22 cellular contexts compared by ENCODE assay signal in the genomic region with DNA sequence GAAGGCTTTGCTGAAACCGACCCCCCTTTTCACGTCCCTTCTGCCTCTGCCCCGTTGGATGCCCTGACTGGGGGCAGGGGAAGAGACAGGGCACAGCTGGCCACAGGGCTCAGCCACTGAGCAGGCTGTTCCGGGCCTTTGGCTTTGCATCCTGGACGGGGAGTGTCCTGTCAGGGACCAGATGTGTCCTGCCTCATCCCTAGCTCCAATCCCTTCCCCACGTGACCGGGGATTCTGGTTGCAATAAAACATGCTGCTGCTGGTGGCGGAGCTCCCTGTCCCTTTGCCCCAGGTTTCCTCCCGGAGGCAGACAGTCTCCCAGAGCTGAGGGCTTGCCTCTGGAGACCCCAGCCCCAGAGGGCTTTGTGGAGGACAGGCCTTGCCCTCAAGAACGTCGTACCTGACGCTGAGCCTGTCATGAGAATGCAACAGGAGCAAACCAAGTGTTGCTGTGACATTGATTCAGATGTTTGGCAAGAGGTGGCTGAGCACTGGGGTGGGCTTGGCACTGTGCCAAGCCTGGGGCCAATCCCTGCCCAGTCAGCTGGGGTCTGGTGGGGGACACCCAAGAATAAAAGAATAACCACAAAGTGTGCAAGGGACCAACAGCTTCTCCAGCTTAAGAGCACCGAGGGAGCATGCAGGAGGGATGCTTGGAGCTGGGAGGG. TPM values are rescaled to one million over a fixed set of nuclear protein-coding genes. Genes with fewer than 3 reads are reported as not detected.
A peak's percentile ranks its signal among the peaks of the same experiment; 100 is the strongest.
DNase-seq lines count a peak whose midpoint lies in the region; ATAC-seq and TF ChIP-seq lines count a peak whose summit lies in the region.
"Had no signal": no experiment of that assay in that cellular context is flagged by ENCODE, and none has a peak within 500 bp of the region (broad histone marks: within the 10 kb centered on the region; RNA-seq: fewer than 3 reads in every experiment).

No MANE protein-coding gene starts in this region.

- TF ChIP-seq CTCF in HEK293 (tag by site-specific recombination; IDR thresholded peaks at IDR 0.05) (no peak), testis (IDR thresholded peaks at IDR 0.05) (no peak)

- TF ChIP-seq POLR2A in testis (IDR thresholded peaks at IDR 0.05), result no peak

- H3K4me3 ChIP-seq in HEK293 (ENCODE audit: low read depth, low read length) (no peak overlapping the region), testis (no peak overlapping the region)
- H3K4me3 ChIP-seq: heart right ventricle, SJCRH30 had no signal

- ATAC-seq in SK-N-SH treated with all-trans-retinoic acid at 6 μM for 48 hours (peak; percentile 16; the same call in 1 of the 3 replicates), HG03175 (IDR thresholded peaks at IDR 0.05; ENCODE audit: unreplicated experiment) (no peak)
- ATAC-seq: naive thymus-derived CD4-positive, alpha-beta T cell; WTC11 had no signal

- CTCF ChIA-PET in HEK293 (lab: Yijun Ruan, JAX), result interaction anchor here (0.5 to 1.7 kb wide), 3 partner anchors 8 to 47 kb away, joined by 3 to 5 read pairs (median 4); no protein-coding TSS in a partner anchor

- POLR2A ChIA-PET in HEK293 (lab: Yijun Ruan, JAX), result interaction anchor here (1.1 kb wide), 1 partner anchor 10 kb away, joined by 5 read pairs; no protein-coding TSS in a partner anchor

- 44 to 74% methylated on average over 12 to 13 of the region's 13 CpGs for WGBS in testis, 2 donors

- H3K36me3 ChIP-seq in HEK293 (ENCODE audit: control insufficient read depth in 2 of 2, insufficient read depth in 1 of 2, low read length in 2 of 2) (peaks cover 0 to 24% of the 10 kb centered on the region in 2 experiments; a peak in 2 of 3 replicates), testis (ENCODE audit: low read depth, missing control alignments) (no peaks in the 10 kb centered on the region)

- DNase-seq in mucosa of gallbladder (ENCODE audit: low spot score), result peak; percentile 43
- peak; percentile 36 for DNase-seq in testis
- no peak for DNase-seq in central memory CD4-positive, alpha-beta T cell
- no peak for DNase-seq in GOT3 (lab: John Stamatoyannopoulos, UW)
- DNase-seq: activated CD4-positive, alpha-beta memory T cell treated with anti-CD3 and anti-CD28 coated beads for 36 hours; activated naive CD4-positive, alpha-beta T cell treated with anti-CD3 and anti-CD28 coated beads, Interleukin-2, amount 10 ng/mL, durations not matched to agents 7 days and 5 days; AML-193; aorta; heart right ventricle; naive thymus-derived CD4-positive, alpha-beta T cell; NCI-H1105 treated with DMSO at 0.1 percent for 48 hours; NCI-H526; OCI-M1; SJCRH30; small intestine; stimulated activated CD4-positive, alpha-beta T cell treated with anti-CD3 and anti-CD28 coated beads, Interleukin-4, amount 100 ng/mL, for 1 hour; T-helper 2 cell had no signal

- H3K4me1 ChIP-seq in HEK293 (ENCODE audit: control insufficient read depth, insufficient read depth, low read length) (no peaks in the 10 kb centered on the region), testis (peaks cover 5% of the 10 kb centered on the region)
- H3K4me1 ChIP-seq: parathyroid adenoma had no signal

- H3K27ac ChIP-seq in HEK293 (ENCODE audit: extremely low read depth, low read depth, low read length), result no peak overlapping the region
- H3K27ac ChIP-seq in testis, result no peak overlapping the region
- H3K27ac ChIP-seq: parathyroid adenoma, SJCRH30 had no signal

- intact Hi-C loops in testis (cut with DNase I; ENCODE audit: low total_unique reads), result no loop called here

- H3K9me3 ChIP-seq in HEK293 (ENCODE audit: control insufficient read depth, insufficient read depth, low read depth, low read length) (no peaks in the 10 kb centered on the region), testis (no peaks in the 10 kb centered on the region)
- H3K9me3 ChIP-seq: heart right ventricle, SJCRH30 had no signal

- H3K27me3 ChIP-seq in testis, result no peaks in the 10 kb centered on the region
- H3K27me3 ChIP-seq: heart right ventricle, SJCRH30 had no signal

TF ChIP-seq in HEK293, 187 proteins besides CTCF, POLR2A, EP300 and RAD21:
- TF ChIP-seq ZNF184 (tag by site-specific recombination; IDR thresholded peaks at IDR 0.05) (peak; percentile 76; the same call in 1 of the 2 replicates), SCRT2 (tag by site-specific recombination; IDR thresholded peaks at IDR 0.05) (peak; percentile 90)
- TF ChIP-seq, protein P1, sequence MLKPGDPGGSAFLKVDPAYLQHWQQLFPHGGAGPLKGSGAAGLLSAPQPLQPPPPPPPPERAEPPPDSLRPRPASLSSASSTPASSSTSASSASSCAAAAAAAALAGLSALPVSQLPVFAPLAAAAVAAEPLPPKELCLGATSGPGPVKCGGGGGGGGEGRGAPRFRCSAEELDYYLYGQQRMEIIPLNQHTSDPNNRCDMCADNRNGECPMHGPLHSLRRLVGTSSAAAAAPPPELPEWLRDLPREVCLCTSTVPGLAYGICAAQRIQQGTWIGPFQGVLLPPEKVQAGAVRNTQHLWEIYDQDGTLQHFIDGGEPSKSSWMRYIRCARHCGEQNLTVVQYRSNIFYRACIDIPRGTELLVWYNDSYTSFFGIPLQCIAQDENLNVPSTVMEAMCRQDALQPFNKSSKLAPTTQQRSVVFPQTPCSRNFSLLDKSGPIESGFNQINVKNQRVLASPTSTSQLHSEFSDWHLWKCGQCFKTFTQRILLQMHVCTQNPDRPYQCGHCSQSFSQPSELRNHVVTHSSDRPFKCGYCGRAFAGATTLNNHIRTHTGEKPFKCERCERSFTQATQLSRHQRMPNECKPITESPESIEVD (tag by site-specific recombination; IDR thresholded peaks at IDR 0.05), result no peak
- TF ChIP-seq, protein P2, sequence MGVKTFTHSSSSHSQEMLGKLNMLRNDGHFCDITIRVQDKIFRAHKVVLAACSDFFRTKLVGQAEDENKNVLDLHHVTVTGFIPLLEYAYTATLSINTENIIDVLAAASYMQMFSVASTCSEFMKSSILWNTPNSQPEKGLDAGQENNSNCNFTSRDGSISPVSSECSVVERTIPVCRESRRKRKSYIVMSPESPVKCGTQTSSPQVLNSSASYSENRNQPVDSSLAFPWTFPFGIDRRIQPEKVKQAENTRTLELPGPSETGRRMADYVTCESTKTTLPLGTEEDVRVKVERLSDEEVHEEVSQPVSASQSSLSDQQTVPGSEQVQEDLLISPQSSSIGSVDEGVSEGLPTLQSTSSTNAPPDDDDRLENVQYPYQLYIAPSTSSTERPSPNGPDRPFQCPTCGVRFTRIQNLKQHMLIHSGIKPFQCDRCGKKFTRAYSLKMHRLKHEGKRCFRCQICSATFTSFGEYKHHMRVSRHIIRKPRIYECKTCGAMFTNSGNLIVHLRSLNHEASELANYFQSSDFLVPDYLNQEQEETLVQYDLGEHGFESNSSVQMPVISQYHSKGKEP (tag by site-specific recombination; IDR thresholded peaks at IDR 0.05), result 0 out of 2 replicates have a peak, but pooled peaks have one; percentile 11
TF ChIP-seq in HEK293: peak in this region for 3.

TF ChIP-seq in SK-N-SH treated with all-trans-retinoic acid at 6 μM for 48 hours, 23 proteins besides CTCF, POLR2A, EP300 and RAD21 (continues in another document):
- no peak for TF ChIP-seq SNAI2 (CRISPR knock-in tag; IDR thresholded peaks at IDR 0.05)
- no peak for TF ChIP-seq ARNTL (CRISPR knock-in tag; IDR thresholded peaks at IDR 0.05; ENCODE audit: borderline replicate concordance, low read depth)
- no peak for TF ChIP-seq ESRRG (CRISPR knock-in tag; IDR thresholded peaks at IDR 0.05)
- TF ChIP-seq, protein P3, sequence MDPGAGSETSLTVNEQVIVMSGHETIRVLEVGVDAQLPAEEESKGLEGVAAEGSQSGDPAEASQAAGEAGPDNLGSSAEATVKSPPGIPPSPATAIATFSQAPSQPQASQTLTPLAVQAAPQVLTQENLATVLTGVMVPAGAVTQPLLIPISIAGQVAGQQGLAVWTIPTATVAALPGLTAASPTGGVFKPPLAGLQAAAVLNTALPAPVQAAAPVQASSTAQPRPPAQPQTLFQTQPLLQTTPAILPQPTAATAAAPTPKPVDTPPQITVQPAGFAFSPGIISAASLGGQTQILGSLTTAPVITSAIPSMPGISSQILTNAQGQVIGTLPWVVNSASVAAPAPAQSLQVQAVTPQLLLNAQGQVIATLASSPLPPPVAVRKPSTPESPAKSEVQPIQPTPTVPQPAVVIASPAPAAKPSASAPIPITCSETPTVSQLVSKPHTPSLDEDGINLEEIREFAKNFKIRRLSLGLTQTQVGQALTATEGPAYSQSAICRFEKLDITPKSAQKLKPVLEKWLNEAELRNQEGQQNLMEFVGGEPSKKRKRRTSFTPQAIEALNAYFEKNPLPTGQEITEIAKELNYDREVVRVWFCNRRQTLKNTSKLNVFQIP (CRISPR knock-in tag; IDR thresholded peaks at IDR 0.05; ENCODE audit: borderline replicate concordance, low read depth), result no peak
- TF ChIP-seq, protein P4, sequence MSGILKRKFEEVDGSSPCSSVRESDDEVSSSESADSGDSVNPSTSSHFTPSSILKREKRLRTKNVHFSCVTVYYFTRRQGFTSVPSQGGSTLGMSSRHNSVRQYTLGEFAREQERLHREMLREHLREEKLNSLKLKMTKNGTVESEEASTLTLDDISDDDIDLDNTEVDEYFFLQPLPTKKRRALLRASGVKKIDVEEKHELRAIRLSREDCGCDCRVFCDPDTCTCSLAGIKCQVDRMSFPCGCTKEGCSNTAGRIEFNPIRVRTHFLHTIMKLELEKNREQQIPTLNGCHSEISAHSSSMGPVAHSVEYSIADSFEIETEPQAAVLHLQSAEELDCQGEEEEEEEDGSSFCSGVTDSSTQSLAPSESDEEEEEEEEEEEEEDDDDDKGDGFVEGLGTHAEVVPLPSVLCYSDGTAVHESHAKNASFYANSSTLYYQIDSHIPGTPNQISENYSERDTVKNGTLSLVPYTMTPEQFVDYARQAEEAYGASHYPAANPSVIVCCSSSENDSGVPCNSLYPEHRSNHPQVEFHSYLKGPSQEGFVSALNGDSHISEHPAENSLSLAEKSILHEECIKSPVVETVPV (CRISPR knock-in tag; IDR thresholded peaks at IDR 0.05), result no peak
- TF ChIP-seq ZNF565 (CRISPR knock-in tag; conservative IDR thresholded peaks at IDR 0.05; ENCODE audit: low read depth), result no peak
- TF ChIP-seq ZFP30 (CRISPR knock-in tag; IDR thresholded peaks at IDR 0.05), result no peak

RNA-seq across cellular contexts. Expression of a gene that starts 7.3 kb away (rescaled TPM):
- total RNA-seq in mucosa of gallbladder, result 21.5 TPM
- total RNA-seq in testis, result 1 to 10 TPM; 3.5 to 4.4 TPM
- polyA plus RNA-seq in testis (ENCODE audit: insufficient read depth, low read depth, low replicate concordance), result 5.1 TPM
- polyA plus RNA-seq: naive thymus-derived CD4-positive, alpha-beta T cell had no signal

RNA-seq across cellular contexts. Expression of a gene that starts 11.7 kb away (rescaled TPM):
- total RNA-seq in mucosa of gallbladder, result 62.6 TPM
- total RNA-seq in testis, result 10 to 100 TPM; 86.8 to 91.2 TPM
- polyA plus RNA-seq in testis (ENCODE audit: insufficient read depth, low read depth, low replicate concordance), result 94.5 TPM

RNA-seq across cellular contexts. Expression of a gene that starts 32.6 kb away (rescaled TPM):
- 0.29 TPM for total RNA-seq in mucosa of gallbladder
- 1 to 10 TPM; 5.3 to 7.6 TPM for total RNA-seq in testis
- 7.1 TPM for polyA plus RNA-seq in testis (ENCODE audit: insufficient read depth, low read depth, low replicate concordance)

Comparison
In these comparisons a context has a peak if more than half of its experiments do, and no peak if none do; other contexts are left out.
1. DNase-seq: peak in mucosa of gallbladder (single experiment) and testis (single experiment); none in central memory CD4-positive, alpha-beta T cell (single experiment) and GOT3 (single experiment).